Comparison of ENCODE assay signal across 8 cellular contexts in the genomic region with DNA sequence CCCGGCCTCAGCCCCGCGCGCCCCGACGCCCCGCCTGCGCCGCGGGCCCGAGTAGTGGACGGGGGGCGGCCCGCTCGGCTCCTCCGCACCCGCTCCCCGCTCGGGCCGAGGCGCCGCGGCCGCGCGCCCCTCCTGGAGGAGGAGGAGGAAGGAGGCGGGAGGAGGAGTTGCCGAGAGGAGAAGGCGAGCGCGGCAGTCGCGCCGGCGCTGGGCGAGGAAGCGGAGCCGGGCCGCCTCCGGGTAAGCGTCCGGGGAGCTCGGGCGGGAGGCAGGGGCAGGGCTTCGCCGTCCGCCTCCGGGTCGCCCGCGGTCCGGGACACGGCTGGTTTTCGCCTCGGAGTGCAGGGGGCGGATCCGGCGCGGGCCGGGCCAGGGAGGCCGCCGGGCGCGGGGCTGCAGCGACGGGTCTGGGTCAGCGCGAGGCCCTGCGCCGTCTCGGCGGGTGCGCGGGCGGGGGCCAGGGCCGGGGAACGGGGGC. TPM values are rescaled to one million over a fixed set of nuclear protein-coding genes. Genes with fewer than 3 reads are reported as not detected.
DNase-seq lines count a peak whose midpoint lies in the region; ATAC-seq and TF ChIP-seq lines count a peak whose summit lies in the region.

A gene with protein sequence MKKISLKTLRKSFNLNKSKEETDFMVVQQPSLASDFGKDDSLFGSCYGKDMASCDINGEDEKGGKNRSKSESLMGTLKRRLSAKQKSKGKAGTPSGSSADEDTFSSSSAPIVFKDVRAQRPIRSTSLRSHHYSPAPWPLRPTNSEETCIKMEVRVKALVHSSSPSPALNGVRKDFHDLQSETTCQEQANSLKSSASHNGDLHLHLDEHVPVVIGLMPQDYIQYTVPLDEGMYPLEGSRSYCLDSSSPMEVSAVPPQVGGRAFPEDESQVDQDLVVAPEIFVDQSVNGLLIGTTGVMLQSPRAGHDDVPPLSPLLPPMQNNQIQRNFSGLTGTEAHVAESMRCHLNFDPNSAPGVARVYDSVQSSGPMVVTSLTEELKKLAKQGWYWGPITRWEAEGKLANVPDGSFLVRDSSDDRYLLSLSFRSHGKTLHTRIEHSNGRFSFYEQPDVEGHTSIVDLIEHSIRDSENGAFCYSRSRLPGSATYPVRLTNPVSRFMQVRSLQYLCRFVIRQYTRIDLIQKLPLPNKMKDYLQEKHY (plus strand): TSS at position 195 of the 478 bp plus-strand sequence. CDS start 35,624 bp downstream, outside the sequence.

- H3K27ac ChIP-seq in CD4-positive, CD25-positive, alpha-beta regulatory T cell (ENCODE audit: insufficient read depth, low read length, poor library complexity, severe bottlenecking), result no peak within 1 kb of the TSS
- H3K27ac ChIP-seq in neutrophil, result no peak within 1 kb of the TSS

- H3K36me3 Mint-ChIP-seq in CD4-positive, CD25-positive, alpha-beta regulatory T cell, result no peaks in the 10 kb centered on the region
- no peaks in the 10 kb centered on the region for H3K36me3 Mint-ChIP-seq in activated naive CD4-positive, alpha-beta T cell treated with anti-CD3 and anti-CD28 coated beads, Interleukin-2, amount 50 U/mL, for 72 hours

- peaks cover 0 to 3% (median 0%) of the 10 kb centered on the region in 7 donors for H3K9me3 Mint-ChIP-seq in CD4-positive, CD25-positive, alpha-beta regulatory T cell
- no peaks in the 10 kb centered on the region for H3K9me3 Mint-ChIP-seq in activated naive CD4-positive, alpha-beta T cell treated with anti-CD3 and anti-CD28 coated beads, Interleukin-2, amount 50 U/mL, for 72 hours

- H3K4me3 Mint-ChIP-seq in CD4-positive, CD25-positive, alpha-beta regulatory T cell, result peak within 1 kb of the TSS; percentile 77 to 88 (median 82)

- H3K9me3 ChIP-seq in CD4-positive, CD25-positive, alpha-beta regulatory T cell (ENCODE audit: control insufficient read depth in 2 of 2, low read length in 2 of 2), result no peaks in the 10 kb centered on the region
- H3K9me3 ChIP-seq in neutrophil, result no peaks in the 10 kb centered on the region

- peaks cover 0 to 12% (median 7%) of the 10 kb centered on the region in 4 donors for H3K4me1 Mint-ChIP-seq in CD4-positive, CD25-positive, alpha-beta regulatory T cell

- peaks cover 55% of the 10 kb centered on the region for H3K27me3 Mint-ChIP-seq in CD4-positive, CD25-positive, alpha-beta regulatory T cell

- H3K4me1 ChIP-seq in CD4-positive, CD25-positive, alpha-beta regulatory T cell (ENCODE audit: control insufficient read depth, insufficient read depth, low read length, poor library complexity, severe bottlenecking), result peaks cover 4% of the 10 kb centered on the region
- H3K4me1 ChIP-seq in neutrophil (ENCODE audit: control insufficient read depth in 1 of 2, insufficient read depth in 1 of 2, low read depth in 1 of 2, low read length in 1 of 2), result peaks cover 6 to 11% of the 10 kb centered on the region in 2 experiments

- H3K4me3 ChIP-seq in CD4-positive, CD25-positive, alpha-beta regulatory T cell (ENCODE audit: low read depth, low read length), result no peak within 1 kb of the TSS
- H3K4me3 ChIP-seq in neutrophil (ENCODE audit: low read depth in 1 of 2, low read length in 1 of 2), result peak within 1 kb of the TSS; percentile 31 to 52

- H3K27me3 ChIP-seq in CD4-positive, CD25-positive, alpha-beta regulatory T cell (ENCODE audit: control insufficient read depth, insufficient read depth, low read length), result peaks cover 17% of the 10 kb centered on the region
- peaks cover 66% of the 10 kb centered on the region for H3K27me3 ChIP-seq in neutrophil

- ATAC-seq in CD4-positive, CD25-positive, alpha-beta regulatory T cell (ENCODE audit: low read depth in 2 of 2), result peak in 1 of 2 donors; percentile 29
- peak; percentile 54 for ATAC-seq in GM18858 (IDR thresholded peaks at IDR 0.05; ENCODE audit: unreplicated experiment)
- ATAC-seq in HG02970 (IDR thresholded peaks at IDR 0.05; ENCODE audit: low FRiP score, unreplicated experiment), result peak; percentile 64
- peak; percentile 67 to 77 for ATAC-seq in activated naive CD4-positive, alpha-beta T cell treated with anti-CD3 and anti-CD28 coated beads, Interleukin-2, amount 50 U/mL, for 72 hours

- H3K27ac Mint-ChIP-seq in CD4-positive, CD25-positive, alpha-beta regulatory T cell, result peak within 1 kb of the TSS in 1 of 3 donors; percentile 36
- peak within 1 kb of the TSS in 1 of 2 donors; percentile 74 for H3K27ac Mint-ChIP-seq in activated naive CD4-positive, alpha-beta T cell treated with anti-CD3 and anti-CD28 coated beads, Interleukin-2, amount 50 U/mL, for 72 hours

- peak in 1 of 3 donors; percentile 35 for DNase-seq in CD4-positive, CD25-positive, alpha-beta regulatory T cell
- DNase-seq in NCI-H510A treated with DMSO at 0.1 percent for 48 hours (lab: John Stamatoyannopoulos, UW), result peak; percentile 65
- DNase-seq in activated naive CD4-positive, alpha-beta T cell treated with anti-CD3 and anti-CD28 coated beads, Interleukin-2, amount 50 U/mL, for 72 hours (ENCODE audit: low spot score in 2 of 2), result peak; percentile 59 to 63
- peak; percentile 81 for DNase-seq in glomerular visceral epithelial cell (ENCODE audit: extremely low spot score)
- no peak for DNase-seq in effector CD4-positive, alpha-beta T cell

- no peaks in the 10 kb centered on the region for H3K36me3 ChIP-seq in CD4-positive, CD25-positive, alpha-beta regulatory T cell (ENCODE audit: control insufficient read depth, insufficient read depth, low read length)
- H3K36me3 ChIP-seq in neutrophil, result no peaks in the 10 kb centered on the region

- no peak for TF ChIP-seq CTCF in neutrophil (IDR thresholded peaks at IDR 0.05)

RNA-seq across cellular contexts. Expression of the gene that starts here (rescaled TPM):
- 0.39 TPM for total RNA-seq in CD4-positive, CD25-positive, alpha-beta regulatory T cell
- polyA plus RNA-seq in CD4-positive, CD25-positive, alpha-beta regulatory T cell, result under 1 TPM in 3 of 4 donors, not detected in 1; 0.07 to 0.29 (median 0.23) TPM
- total RNA-seq in activated naive CD4-positive, alpha-beta T cell treated with anti-CD3 and anti-CD28 coated beads, Interleukin-2, amount 50 U/mL, for 72 hours, result 1 to 10 TPM; 1.4 to 1.7 TPM
